Comparison of ENCODE assay signal across 9 cellular contexts in genomic region chr19:28988066-28988465, GRCh38.
"Had no signal": no experiment of that assay in that cellular context is flagged by ENCODE, and none has a peak within 500 bp of the region (broad histone marks: within the 10 kb centered on the region; RNA-seq: fewer than 3 reads in every experiment).

No MANE protein-coding gene starts in this region.

- H3K27ac ChIP-seq: HL-60 had no signal

- DNase-seq: H9, HCEC 1CT, HFFc6, KG1 had no signal

- ATAC-seq: HepG2 had no signal

- H3K4me2 ChIP-seq: GM23338 had no signal

- H3K4me3 ChIP-seq: GM23338 had no signal

- H3K36me3 Mint-ChIP-seq: IgD-negative memory B cell had no signal

- H3K4me1 Mint-ChIP-seq: IgD-negative memory B cell had no signal

- H3K4me3 Mint-ChIP-seq: GM23338, H9, HFFc6, IgD-negative memory B cell had no signal

- FAIRE-seq: H54, HepG2 had no signal

- H3K27ac Mint-ChIP-seq: GM23338, H9, HFFc6, IgD-negative memory B cell had no signal
